ENCODE assay signal across 22 cellular contexts in the genomic region with DNA sequence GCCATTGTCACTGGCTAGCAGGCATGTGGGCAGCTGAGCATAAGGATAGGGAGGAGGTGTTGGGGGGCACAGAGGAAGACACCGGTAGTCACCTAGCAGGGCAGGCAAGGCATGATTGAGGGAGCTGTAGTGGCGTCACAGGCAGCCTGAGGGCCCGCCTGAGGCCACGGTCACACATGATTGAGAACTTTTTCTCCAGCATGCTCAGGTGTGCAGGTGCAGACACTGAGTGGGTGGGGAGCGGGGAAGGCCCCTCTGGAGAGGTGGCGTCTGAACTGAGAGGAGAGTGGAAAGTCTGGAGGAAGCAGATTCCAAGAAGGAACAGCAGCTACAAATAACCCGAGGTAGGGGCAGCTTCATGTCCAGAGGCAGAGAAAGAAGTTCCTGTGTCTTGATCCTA. TPM values are rescaled to one million over a fixed set of nuclear protein-coding genes. Genes with fewer than 3 reads are reported as not detected.
DNase-seq lines count a peak whose midpoint lies in the region; ATAC-seq, FAIRE-seq and TF ChIP-seq lines count a peak whose summit lies in the region.
"Had no signal": no experiment of that assay in that cellular context is flagged by ENCODE, and none has a peak within 500 bp of the region (broad histone marks: within the 10 kb centered on the region; RNA-seq: fewer than 3 reads in every experiment).

No MANE protein-coding gene starts in this region.

- no peak for FAIRE-seq in astrocyte (lab: Jason Lieb, UNC)
- FAIRE-seq: HTR-8/SVneo had no signal

- H3K79me2 ChIP-seq in astrocyte (ENCODE audit: insufficient read depth, low read length): no peaks in the 10 kb centered on the region

- peak overlapping the region; percentile 25 for H3K27ac Mint-ChIP-seq in activated naive CD4-positive, alpha-beta T cell treated with anti-CD3 and anti-CD28 coated beads, Interleukin-2, amount 50 U/mL, for 72 hours
- peak overlapping the region; percentile 56 for H3K27ac Mint-ChIP-seq in astrocyte (ENCODE audit: unreplicated experiment)
- H3K27ac Mint-ChIP-seq: B cell had no signal

- H3K9ac ChIP-seq in astrocyte (ENCODE audit: low read length): no peak overlapping the region

- no peaks in the 10 kb centered on the region for H3K36me3 Mint-ChIP-seq in activated naive CD4-positive, alpha-beta T cell treated with anti-CD3 and anti-CD28 coated beads, Interleukin-2, amount 50 U/mL, for 72 hours
- peaks cover 7% of the 10 kb centered on the region for H3K36me3 Mint-ChIP-seq in astrocyte (ENCODE audit: low read depth, unreplicated experiment)

- H3K4me1 Mint-ChIP-seq in astrocyte (ENCODE audit: low read depth, unreplicated experiment): peaks cover 5% of the 10 kb centered on the region

- H2AFZ ChIP-seq in astrocyte (ENCODE audit: low read depth, low read length): no peak overlapping the region
- H2AFZ ChIP-seq: PC-9 had no signal

- TF ChIP-seq CTCF in astrocyte (IDR thresholded peaks at IDR 0.05; ENCODE audit: insufficient read depth, low read depth, low read length): no peak
- no peak for TF ChIP-seq CTCF in neutrophil (IDR thresholded peaks at IDR 0.05)

- intact Hi-C loops in cardiac septum (cut with DNase I): no loop called here

- H3K4me1 ChIP-seq in astrocyte (ENCODE audit: insufficient read depth, low read length): peaks cover 5% of the 10 kb centered on the region
- H3K4me1 ChIP-seq in neutrophil (ENCODE audit: control insufficient read depth in 1 of 2, insufficient read depth in 1 of 2, low read depth in 1 of 2, low read length in 1 of 2): peaks cover 41 to 48% of the 10 kb centered on the region in 2 experiments

- no peaks in the 10 kb centered on the region for H3K27me3 Mint-ChIP-seq in astrocyte (ENCODE audit: low read depth, unreplicated experiment)
- H3K27me3 Mint-ChIP-seq: B cell had no signal

- H3K36me3 ChIP-seq in astrocyte (ENCODE audit: insufficient read depth, low read length): no peaks in the 10 kb centered on the region
- H3K36me3 ChIP-seq in neutrophil: peaks cover 50% of the 10 kb centered on the region

- H3K27ac ChIP-seq in astrocyte (ENCODE audit: low read depth, low read length) (no peak overlapping the region), neutrophil (peak overlapping the region; percentile 98)
- H3K27ac ChIP-seq: PC-9 had no signal

- no peak for ATAC-seq in activated naive CD4-positive, alpha-beta T cell treated with anti-CD3 and anti-CD28 coated beads, Interleukin-2, amount 50 U/mL, for 72 hours
- ATAC-seq in HG02623 (IDR thresholded peaks at IDR 0.05; ENCODE audit: unreplicated experiment) (no peak), HG03025 (IDR thresholded peaks at IDR 0.05; ENCODE audit: low FRiP score, unreplicated experiment) (no peak)

- H3K9me3 ChIP-seq in astrocyte (ENCODE audit: insufficient read depth, low read depth, low read length) (no peaks in the 10 kb centered on the region), neutrophil (no peaks in the 10 kb centered on the region)

- H3K4me3 Mint-ChIP-seq in astrocyte (ENCODE audit: unreplicated experiment): no peak overlapping the region
- H3K4me3 Mint-ChIP-seq: B cell had no signal

- H4K20me1 ChIP-seq in astrocyte (ENCODE audit: insufficient read depth, low read length): no peaks in the 10 kb centered on the region

- DNase-seq in activated naive CD4-positive, alpha-beta T cell treated with anti-CD3 and anti-CD28 coated beads, Interleukin-2, amount 50 U/mL, for 72 hours (ENCODE audit: low spot score in 2 of 2): no peak
- DNase-seq in activated naive CD4-positive, alpha-beta T cell treated with Interleukin-2 at 50 U/mL for 16 hours: no peak
- DNase-seq in astrocyte (ENCODE audit: low read depth) (no peak), cardiac septum (ENCODE audit: low spot score) (no peak)
- no peak for DNase-seq in activated CD4-positive, alpha-beta T cell treated with anti-CD3 and anti-CD28 coated beads for 4 hours
- DNase-seq: DMS 273 treated with DMSO at 0.1 percent for 48 hours, GDM1, HCEC 1CT, IMR-90, NCI-H1417 treated with DMSO at 0.1 percent for 48 hours, NCI-H187 treated with DMSO at 0.1 percent for 48 hours, NCI-H2227 treated with DMSO at 0.1 percent for 48 hours, NCI-H524, PC-9 had no signal

- no peak overlapping the region for H3K4me2 ChIP-seq in astrocyte (ENCODE audit: low read length)
- H3K4me2 ChIP-seq: PC-9 had no signal

- H3K27me3 ChIP-seq in astrocyte (ENCODE audit: insufficient read depth, low read length) (no peaks in the 10 kb centered on the region), neutrophil (no peaks in the 10 kb centered on the region)

- no peaks in the 10 kb centered on the region for H3K9me3 Mint-ChIP-seq in activated naive CD4-positive, alpha-beta T cell treated with anti-CD3 and anti-CD28 coated beads, Interleukin-2, amount 50 U/mL, for 72 hours
- H3K9me3 Mint-ChIP-seq in astrocyte (ENCODE audit: unreplicated experiment): no peaks in the 10 kb centered on the region

- no peak overlapping the region for H3K4me3 ChIP-seq in astrocyte (ENCODE audit: insufficient read depth, low read depth, low read length)
- no peak overlapping the region for H3K4me3 ChIP-seq in neutrophil (ENCODE audit: low read depth in 1 of 2, low read length in 1 of 2)
- H3K4me3 ChIP-seq: PC-9 had no signal

RNA-seq across cellular contexts. Expression of a gene that starts 10.9 kb away (rescaled TPM):
- total RNA-seq in activated naive CD4-positive, alpha-beta T cell treated with anti-CD3 and anti-CD28 coated beads, Interleukin-2, amount 50 U/mL, for 72 hours: 1 to 10 TPM; 7.0 to 9.9 TPM
- total RNA-seq in astrocyte (11.5 and 11.9 TPM in 2 replicates), cardiac septum (8.0 TPM)

RNA-seq across cellular contexts. Expression of a gene that starts 11.1 kb away (rescaled TPM):
- total RNA-seq in activated naive CD4-positive, alpha-beta T cell treated with anti-CD3 and anti-CD28 coated beads, Interleukin-2, amount 50 U/mL, for 72 hours: 10 to 100 TPM in 1 of 2 donors, 1 to 10 TPM in 1; 6.0 to 10.9 TPM
- 7.1 and 10.6 TPM in 2 replicates for total RNA-seq in astrocyte
- total RNA-seq in cardiac septum: 22.7 TPM
- total RNA-seq: A172, Daoy, SK-MEL-5 had no signal

RNA-seq across cellular contexts. Expression of a gene that starts 32.7 kb away (rescaled TPM):
- 10 to 100 TPM; 51.7 to 52.8 TPM for total RNA-seq in activated naive CD4-positive, alpha-beta T cell treated with anti-CD3 and anti-CD28 coated beads, Interleukin-2, amount 50 U/mL, for 72 hours
- total RNA-seq in astrocyte (23.7 and 29.5 TPM in 2 replicates), cardiac septum (27.7 TPM)

RNA-seq across cellular contexts. Expression of a gene that starts 51.8 kb away (rescaled TPM):
- 10 to 100 TPM; 17.4 to 19.4 TPM for total RNA-seq in activated naive CD4-positive, alpha-beta T cell treated with anti-CD3 and anti-CD28 coated beads, Interleukin-2, amount 50 U/mL, for 72 hours
- 17.1 and 18.6 TPM in 2 replicates for total RNA-seq in astrocyte
- 43.2 TPM for total RNA-seq in cardiac septum

RNA-seq across cellular contexts. Expression of a gene that starts 52.1 kb away (rescaled TPM):
- 100 to 1,000 TPM; 193 to 218 TPM for total RNA-seq in activated naive CD4-positive, alpha-beta T cell treated with anti-CD3 and anti-CD28 coated beads, Interleukin-2, amount 50 U/mL, for 72 hours
- total RNA-seq in astrocyte (238 and 239 TPM in 2 replicates), cardiac septum (616 TPM)
